ENCODE assay signal across 15 cellular contexts in the genomic region with DNA sequence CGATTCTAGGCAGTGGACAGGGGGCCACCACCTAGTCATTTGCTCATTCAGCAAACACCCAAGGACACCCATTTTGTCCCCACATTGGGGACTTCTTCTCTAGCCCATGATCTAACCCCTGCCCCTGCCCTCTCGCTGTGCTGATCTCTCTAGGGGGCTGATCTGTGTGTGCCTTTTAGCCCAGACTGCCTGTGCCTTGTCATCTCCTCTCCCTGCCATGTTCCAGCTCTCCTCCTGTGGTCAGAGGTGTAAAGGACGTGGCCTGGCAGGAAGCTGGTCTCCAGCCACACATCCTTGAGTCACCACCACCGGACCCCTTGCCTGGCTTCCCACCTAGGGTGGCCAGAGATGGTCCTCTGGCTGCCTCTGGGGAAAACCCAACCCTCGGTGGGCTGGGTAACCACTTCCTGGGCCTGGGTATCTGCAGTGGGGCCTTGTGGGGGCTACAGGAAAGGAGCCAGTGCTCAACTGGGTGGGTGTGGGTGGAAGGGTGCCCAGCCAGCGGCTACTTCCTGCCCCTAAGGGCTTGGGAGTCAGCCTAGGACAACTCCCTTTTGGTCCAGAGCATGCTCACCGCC. TPM values are rescaled to one million over a fixed set of nuclear protein-coding genes. Genes with fewer than 3 reads are reported as not detected.
DNase-seq lines count a peak whose midpoint lies in the region; ATAC-seq and TF ChIP-seq lines count a peak whose summit lies in the region.
"Had no signal": no experiment of that assay in that cellular context is flagged by ENCODE, and none has a peak within 500 bp of the region (broad histone marks: within the 10 kb centered on the region; RNA-seq: fewer than 3 reads in every experiment).

No MANE protein-coding gene starts in this region.

- H2AFZ ChIP-seq in neural progenitor cell (replicated peaks) = no peak overlapping the region

- peaks cover 22% of the 10 kb centered on the region for H3K36me3 Mint-ChIP-seq in activated CD4-positive, alpha-beta T cell treated with anti-CD3 and anti-CD28 coated beads, Interleukin-2, amount 10 ng/mL, durations not matched to agents 7 days and 5 days (ENCODE audit: low read depth)
- peaks cover 36% of the 10 kb centered on the region for H3K36me3 Mint-ChIP-seq in activated T-helper 2 cell treated with anti-CD3 and anti-CD28 coated beads, Interferon-gamma antibody, Interleukin-2, Interleukin-4, amounts not matched to agents 10 μg/mL and 5 μg/mL and 100 μg/mL, durations not matched to agents 14 hours and 24 hours and 36 hours (ENCODE audit: low read depth)
- H3K36me3 Mint-ChIP-seq in neural progenitor cell = peaks cover 18% of the 10 kb centered on the region

- H3K9me3 ChIP-seq in KOPT-K1 (ENCODE audit: insufficient read depth, low read length, poor library complexity, severe bottlenecking) (no peaks in the 10 kb centered on the region), neural progenitor cell (ENCODE audit: low read depth) (no peaks in the 10 kb centered on the region), ascending aorta (no peaks in the 10 kb centered on the region)
- H3K9me3 ChIP-seq: thoracic aorta had no signal

- peak overlapping the region; percentile 71 for H3K27ac Mint-ChIP-seq in activated CD4-positive, alpha-beta T cell treated with anti-CD3 and anti-CD28 coated beads, Interleukin-2, amount 10 ng/mL, durations not matched to agents 7 days and 5 days
- H3K27ac Mint-ChIP-seq in activated T-helper 2 cell treated with anti-CD3 and anti-CD28 coated beads, Interferon-gamma antibody, Interleukin-2, Interleukin-4, amounts not matched to agents 10 μg/mL and 5 μg/mL and 100 μg/mL, durations not matched to agents 14 hours and 24 hours and 36 hours = peak overlapping the region; percentile 82
- H3K27ac Mint-ChIP-seq in neural progenitor cell = no peak overlapping the region
- H3K27ac Mint-ChIP-seq: progenitor cell of endocrine pancreas had no signal

- H3K9ac ChIP-seq in neural progenitor cell = no peak overlapping the region

- no peak for ATAC-seq in HG02870 (IDR thresholded peaks at IDR 0.05; ENCODE audit: unreplicated experiment)
- ATAC-seq in GM18520 (IDR thresholded peaks at IDR 0.05; ENCODE audit: unreplicated experiment) = no peak

- POLR2A ChIA-PET in activated CD4-positive, alpha-beta T cell treated with anti-CD3 and anti-CD28 coated beads, Interleukin-2, amount 10 ng/mL, durations not matched to agents 7 days and 5 days (lab: Charles Lee) = no interaction called here

- CTCF ChIA-PET in activated CD4-positive, alpha-beta T cell treated with anti-CD3 and anti-CD28 coated beads, Interleukin-2, amount 10 ng/mL, durations not matched to agents 7 days and 5 days (lab: Charles Lee) = interaction anchor here (0.6 to 25.8 kb wide), 5 partner anchors 7 to 173 kb away, joined by 3 to 590 read pairs (median 7); a partner anchor contains a TSS

- no peak for TF ChIP-seq CTCF in neural progenitor cell (IDR thresholded peaks at IDR 0.05)
- TF ChIP-seq CTCF in ascending aorta (IDR thresholded peaks at IDR 0.05) = no peak

- H3F3A ChIP-seq in neural progenitor cell (ENCODE audit: low read depth) = peaks cover 11% of the 10 kb centered on the region

- H3K27ac ChIP-seq in KOPT-K1 (ENCODE audit: low read depth, low read length, poor library complexity, severe bottlenecking) (peak overlapping the region; percentile 51), neural progenitor cell (no peak overlapping the region), ascending aorta (no peak overlapping the region)
- H3K27ac ChIP-seq: thoracic aorta had no signal

- H3K79me2 ChIP-seq in neural progenitor cell (ENCODE audit: low read depth) = no peaks in the 10 kb centered on the region

- no peaks in the 10 kb centered on the region for H3K27me3 Mint-ChIP-seq in activated CD4-positive, alpha-beta T cell treated with anti-CD3 and anti-CD28 coated beads, Interleukin-2, amount 10 ng/mL, durations not matched to agents 7 days and 5 days
- no peaks in the 10 kb centered on the region for H3K27me3 Mint-ChIP-seq in activated T-helper 2 cell treated with anti-CD3 and anti-CD28 coated beads, Interferon-gamma antibody, Interleukin-2, Interleukin-4, amounts not matched to agents 10 μg/mL and 5 μg/mL and 100 μg/mL, durations not matched to agents 14 hours and 24 hours and 36 hours (ENCODE audit: low read depth)
- H3K27me3 Mint-ChIP-seq in neural progenitor cell (ENCODE audit: insufficient read depth, low read depth) = peaks cover 11% of the 10 kb centered on the region
- H3K27me3 Mint-ChIP-seq: progenitor cell of endocrine pancreas had no signal

- H3K9me3 Mint-ChIP-seq in activated CD4-positive, alpha-beta T cell treated with anti-CD3 and anti-CD28 coated beads, Interleukin-2, amount 10 ng/mL, durations not matched to agents 7 days and 5 days = no peaks in the 10 kb centered on the region
- H3K9me3 Mint-ChIP-seq in activated T-helper 2 cell treated with anti-CD3 and anti-CD28 coated beads, Interferon-gamma antibody, Interleukin-2, Interleukin-4, amounts not matched to agents 10 μg/mL and 5 μg/mL and 100 μg/mL, durations not matched to agents 14 hours and 24 hours and 36 hours = no peaks in the 10 kb centered on the region
- no peaks in the 10 kb centered on the region for H3K9me3 Mint-ChIP-seq in neural progenitor cell

- H3K4me2 ChIP-seq in neural progenitor cell = no peak overlapping the region

- H3K4me1 ChIP-seq in neural progenitor cell = no peaks in the 10 kb centered on the region
- no peaks in the 10 kb centered on the region for H3K4me1 ChIP-seq in ascending aorta

- no peak overlapping the region for H3K4me3 Mint-ChIP-seq in activated CD4-positive, alpha-beta T cell treated with anti-CD3 and anti-CD28 coated beads, Interleukin-2, amount 10 ng/mL, durations not matched to agents 7 days and 5 days
- H3K4me3 Mint-ChIP-seq in activated T-helper 2 cell treated with anti-CD3 and anti-CD28 coated beads, Interferon-gamma antibody, Interleukin-2, Interleukin-4, amounts not matched to agents 10 μg/mL and 5 μg/mL and 100 μg/mL, durations not matched to agents 14 hours and 24 hours and 36 hours (ENCODE audit: low read depth) = peak overlapping the region; percentile 45
- peak overlapping the region; percentile 5 for H3K4me3 Mint-ChIP-seq in neural progenitor cell

- H3K4me1 Mint-ChIP-seq in activated CD4-positive, alpha-beta T cell treated with anti-CD3 and anti-CD28 coated beads, Interleukin-2, amount 10 ng/mL, durations not matched to agents 7 days and 5 days = peaks cover 53% of the 10 kb centered on the region
- H3K4me1 Mint-ChIP-seq in activated T-helper 2 cell treated with anti-CD3 and anti-CD28 coated beads, Interferon-gamma antibody, Interleukin-2, Interleukin-4, amounts not matched to agents 10 μg/mL and 5 μg/mL and 100 μg/mL, durations not matched to agents 14 hours and 24 hours and 36 hours (ENCODE audit: low read depth) = peaks cover 23% of the 10 kb centered on the region
- peaks cover 10% of the 10 kb centered on the region for H3K4me1 Mint-ChIP-seq in neural progenitor cell

- H3K4me3 ChIP-seq in neural progenitor cell (no peak overlapping the region), ascending aorta (no peak overlapping the region)
- H3K4me3 ChIP-seq: thoracic aorta had no signal

- no peak for DNase-seq in activated CD4-positive, alpha-beta T cell treated with anti-CD3 and anti-CD28 coated beads, Interleukin-2, amount 10 ng/mL, durations not matched to agents 7 days and 5 days
- no peak for DNase-seq in activated CD4-positive, alpha-beta T cell treated with anti-CD3 and anti-CD28 coated beads, Interleukin-2, amount 50 U/mL, for 4 hours
- no peak for DNase-seq in activated T-helper 2 cell treated with anti-CD3 and anti-CD28 coated beads, Interferon-gamma antibody, Interleukin-2, Interleukin-4, amounts not matched to agents 10 μg/mL and 5 μg/mL and 100 μg/mL, durations not matched to agents 14 hours and 24 hours and 36 hours (ENCODE audit: low spot score)
- no peak for DNase-seq in neural progenitor cell (ENCODE audit: low spot score)
- DNase-seq in ascending aorta (ENCODE audit: low spot score in 2 of 2) = no peak
- DNase-seq: glutamatergic neuron; kidney glomerular epithelial cell; stimulated activated CD4-positive, alpha-beta T cell treated with anti-CD3 and anti-CD28 coated beads, Interleukin-12 subunit alpha, Interleukin-12 subunit beta, amount 100 ng/mL, for 4 hours; SW 1271 had no signal

- H3K27me3 ChIP-seq in neural progenitor cell (no peaks in the 10 kb centered on the region), ascending aorta (no peaks in the 10 kb centered on the region)

- H3K36me3 ChIP-seq in KOPT-K1 (ENCODE audit: insufficient read depth, low read length) (peaks cover 45% of the 10 kb centered on the region), neural progenitor cell (peaks cover 4% of the 10 kb centered on the region), ascending aorta (peaks cover 20 to 29% of the 10 kb centered on the region in 2 donors)

- peaks cover 14% of the 10 kb centered on the region for H4K20me1 ChIP-seq in neural progenitor cell (ENCODE audit: low read depth)

- intact Hi-C loops in activated T-helper 2 cell treated with anti-CD3 and anti-CD28 coated beads, Interferon-gamma antibody, Interleukin-2, Interleukin-4, amounts not matched to agents 10 μg/mL and 5 μg/mL and 100 μg/mL, durations not matched to agents 14 hours and 24 hours and 36 hours (cut with micrococcal nuclease) = no loop called here
- intact Hi-C loops in ascending aorta (cut with DNase I) = no loop called here

RNA-seq across cellular contexts. Expression of a gene that starts 1.3 kb away (rescaled TPM):
- 10 to 100 TPM; 22.9 to 23.6 TPM for total RNA-seq in activated CD4-positive, alpha-beta T cell treated with anti-CD3 and anti-CD28 coated beads, Interleukin-2, amount 10 ng/mL, durations not matched to agents 7 days and 5 days
- 10.0 and 10.3 TPM in 2 replicates for total RNA-seq in activated T-helper 2 cell treated with anti-CD3 and anti-CD28 coated beads, Interferon-gamma antibody, Interleukin-2, Interleukin-4, amounts not matched to agents 10 μg/mL and 5 μg/mL and 100 μg/mL, durations not matched to agents 14 hours and 24 hours and 36 hours
- total RNA-seq in neural progenitor cell (ENCODE audit: low replicate concordance) (not detected in 2 replicates), ascending aorta (not detected)
- total RNA-seq: A673, progenitor cell of endocrine pancreas had no signal

RNA-seq across cellular contexts. Expression of a gene that starts 7.3 kb away (rescaled TPM):
- total RNA-seq in activated CD4-positive, alpha-beta T cell treated with anti-CD3 and anti-CD28 coated beads, Interleukin-2, amount 10 ng/mL, durations not matched to agents 7 days and 5 days = 100 to 1,000 TPM in 1 of 2 experiments, 10 to 100 TPM in 1; 94.7 to 112 TPM
- total RNA-seq in activated T-helper 2 cell treated with anti-CD3 and anti-CD28 coated beads, Interferon-gamma antibody, Interleukin-2, Interleukin-4, amounts not matched to agents 10 μg/mL and 5 μg/mL and 100 μg/mL, durations not matched to agents 14 hours and 24 hours and 36 hours = 95.4 and 99.8 TPM in 2 replicates
- 92.1 and 113 TPM in 2 replicates for total RNA-seq in neural progenitor cell (ENCODE audit: low replicate concordance)
- 57.2 TPM for total RNA-seq in ascending aorta

RNA-seq across cellular contexts. Expression of a gene that starts 8.3 kb away (rescaled TPM):
- 1 to 10 TPM; 9.0 to 9.7 TPM for total RNA-seq in activated CD4-positive, alpha-beta T cell treated with anti-CD3 and anti-CD28 coated beads, Interleukin-2, amount 10 ng/mL, durations not matched to agents 7 days and 5 days
- 8.8 and 9.2 TPM in 2 replicates for total RNA-seq in activated T-helper 2 cell treated with anti-CD3 and anti-CD28 coated beads, Interferon-gamma antibody, Interleukin-2, Interleukin-4, amounts not matched to agents 10 μg/mL and 5 μg/mL and 100 μg/mL, durations not matched to agents 14 hours and 24 hours and 36 hours
- total RNA-seq in neural progenitor cell (ENCODE audit: low replicate concordance) (9.2 and 25.1 TPM in 2 replicates), ascending aorta (92.8 TPM)

RNA-seq across cellular contexts. Expression of a gene that starts 9.5 kb away (rescaled TPM):
- total RNA-seq in activated CD4-positive, alpha-beta T cell treated with anti-CD3 and anti-CD28 coated beads, Interleukin-2, amount 10 ng/mL, durations not matched to agents 7 days and 5 days = 10 to 100 TPM; 39.4 to 56.7 TPM
- total RNA-seq in activated T-helper 2 cell treated with anti-CD3 and anti-CD28 coated beads, Interferon-gamma antibody, Interleukin-2, Interleukin-4, amounts not matched to agents 10 μg/mL and 5 μg/mL and 100 μg/mL, durations not matched to agents 14 hours and 24 hours and 36 hours = 53.2 and 55.2 TPM in 2 replicates
- total RNA-seq in neural progenitor cell (ENCODE audit: low replicate concordance) (3.9 and 23.1 TPM in 2 replicates), ascending aorta (184 TPM)

RNA-seq across cellular contexts. Expression of a gene that starts 19.3 kb away (rescaled TPM):
- total RNA-seq in activated CD4-positive, alpha-beta T cell treated with anti-CD3 and anti-CD28 coated beads, Interleukin-2, amount 10 ng/mL, durations not matched to agents 7 days and 5 days = 1 to 10 TPM; 1.7 to 2.0 TPM
- 24.0 and 25.9 TPM in 2 replicates for total RNA-seq in activated T-helper 2 cell treated with anti-CD3 and anti-CD28 coated beads, Interferon-gamma antibody, Interleukin-2, Interleukin-4, amounts not matched to agents 10 μg/mL and 5 μg/mL and 100 μg/mL, durations not matched to agents 14 hours and 24 hours and 36 hours
- total RNA-seq in neural progenitor cell (ENCODE audit: low replicate concordance) (not detected in 2 replicates), ascending aorta (123 TPM)

Comparison
In these comparisons a context has a peak if more than half of its experiments do, and no peak if none do; other contexts are left out.
1. RNA of a gene that starts 1.3 kb away (total RNA-seq): 22.9 to 23.6 TPM in activated CD4-positive, alpha-beta T cell treated with anti-CD3 and anti-CD28 coated beads, Interleukin-2, amount 10 ng/mL, durations not matched to agents 7 days and 5 days and 10.0 to 10.3 TPM in activated T-helper 2 cell treated with anti-CD3 and anti-CD28 coated beads, Interferon-gamma antibody, Interleukin-2, Interleukin-4, amounts not matched to agents 10 μg/mL and 5 μg/mL and 100 μg/mL, durations not matched to agents 14 hours and 24 hours and 36 hours; not detected in neural progenitor cell and not detected in ascending aorta (single experiment); every median in the first group is over 10 times any median in the second.